2 cellular contexts compared by ENCODE assay signal in the genomic region with DNA sequence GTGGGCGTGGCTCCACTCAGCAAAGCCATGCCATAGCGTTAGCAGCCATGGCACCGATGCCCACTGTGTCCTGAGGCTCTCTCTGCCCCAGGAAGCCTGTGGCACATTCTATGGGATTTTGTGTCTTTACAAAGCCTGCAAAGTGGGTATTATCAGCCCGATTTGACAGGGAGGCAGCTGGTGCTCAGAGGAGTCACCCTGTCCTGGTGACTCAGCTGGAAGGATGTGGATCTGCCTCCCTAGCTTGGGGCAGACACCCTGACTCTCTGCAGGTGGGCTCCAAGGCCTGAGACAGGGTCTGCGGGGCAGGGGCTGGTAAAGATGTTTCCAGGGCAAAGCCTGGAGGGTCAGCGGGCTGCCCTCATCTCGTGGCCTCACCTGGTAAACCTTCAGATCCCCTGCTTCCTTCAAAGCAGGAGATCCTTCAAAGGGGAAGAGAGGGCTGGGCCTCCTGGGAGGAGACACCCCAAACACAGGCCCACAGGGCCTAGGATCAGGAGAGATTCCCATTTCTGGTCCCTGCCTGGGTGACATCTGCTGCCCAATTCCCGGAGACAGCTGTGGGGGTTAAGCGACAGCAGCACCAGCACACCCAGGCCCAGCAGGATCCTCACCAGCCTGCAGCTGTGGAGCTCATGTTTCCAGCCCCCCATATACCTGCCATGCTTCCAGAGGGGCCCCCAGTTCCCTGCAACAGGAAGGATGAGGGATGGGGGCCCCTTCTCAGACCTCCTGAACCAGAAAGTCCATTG.
TF ChIP-seq lines count a peak whose summit lies in the region.

No MANE protein-coding gene starts in this region.

TF ChIP-seq in IMR-90, 13 proteins besides CTCF, POLR2A, EP300 and RAD21:
- no peak for TF ChIP-seq SMC3 (IDR thresholded peaks at IDR 0.05; ENCODE audit: low read depth, low read length)
- 0 out of 2 replicates have a peak, but pooled peaks have one; percentile 15 for TF ChIP-seq FOS (IDR thresholded peaks at IDR 0.05; ENCODE audit: low read depth, low read length)
- TF ChIP-seq, protein P1, sequence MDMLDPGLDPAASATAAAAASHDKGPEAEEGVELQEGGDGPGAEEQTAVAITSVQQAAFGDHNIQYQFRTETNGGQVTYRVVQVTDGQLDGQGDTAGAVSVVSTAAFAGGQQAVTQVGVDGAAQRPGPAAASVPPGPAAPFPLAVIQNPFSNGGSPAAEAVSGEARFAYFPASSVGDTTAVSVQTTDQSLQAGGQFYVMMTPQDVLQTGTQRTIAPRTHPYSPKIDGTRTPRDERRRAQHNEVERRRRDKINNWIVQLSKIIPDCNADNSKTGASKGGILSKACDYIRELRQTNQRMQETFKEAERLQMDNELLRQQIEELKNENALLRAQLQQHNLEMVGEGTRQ (IDR thresholded peaks at IDR 0.05; ENCODE audit: low read depth, low read length), result no peak

TF ChIP-seq in K562, 482 proteins besides CTCF, POLR2A, EP300 and RAD21:
- TF ChIP-seq ZNF696 (CRISPR knock-in tag; conservative IDR thresholded peaks at IDR 0.05), result no peak
- peak; percentile 20; the same call in 1 of the 2 replicates for TF ChIP-seq C11orf30 (IDR thresholded peaks at IDR 0.05; ENCODE audit: low read depth)
- peak; percentile 28 for TF ChIP-seq ZFX (CRISPR knock-in tag; IDR thresholded peaks at IDR 0.05)
- TF ChIP-seq PHF21A (IDR thresholded peaks at IDR 0.05; ENCODE audit: borderline replicate concordance, low read depth), result peak; percentile 57; the same call in 1 of the 2 replicates
- TF ChIP-seq NFE2 (IDR thresholded peaks at IDR 0.05; ENCODE audit: low read depth), result peak; percentile 62
- TF ChIP-seq RCOR1 (IDR thresholded peaks at IDR 0.05; ENCODE audit: borderline replicate concordance in 1 of 2, low read depth in 2 of 2, low read length in 2 of 2), result 0 out of 4 replicates have a peak, but pooled peaks of 1 of the 2 experiments have one; percentile 22
- peak; percentile 27; the same call in 1 of the 2 replicates for TF ChIP-seq JUND (IDR thresholded peaks at IDR 0.05; ENCODE audit: borderline replicate concordance, low read depth, low read length)
- no peak for TF ChIP-seq JUND (tag; IDR thresholded peaks at IDR 0.05; ENCODE audit: borderline replicate concordance, low read depth, low read length)
- TF ChIP-seq HDAC1 (IDR thresholded peaks at IDR 0.05), result 0 out of 4 replicates have a peak, but pooled peaks of 1 of the 2 experiments have one; percentile 24
- TF ChIP-seq CBFA2T3 (IDR thresholded peaks at IDR 0.05), result peak; percentile 28; the same call in 1 of the 2 replicates
- TF ChIP-seq SAP30 (IDR thresholded peaks at IDR 0.05; ENCODE audit: borderline replicate concordance, insufficient read depth, low read depth, low read length, poor library complexity, severe bottlenecking), result no peak
- 0 out of 2 replicates have a peak, but pooled peaks have one; percentile 37 for TF ChIP-seq FOSL1 (tag; conservative IDR thresholded peaks at IDR 0.05)
- TF ChIP-seq SIN3B (IDR thresholded peaks at IDR 0.05; ENCODE audit: low read depth), result no peak
- no peak for TF ChIP-seq MCM2 (IDR thresholded peaks at IDR 0.05; ENCODE audit: low read depth)
- TF ChIP-seq DPF2 (IDR thresholded peaks at IDR 0.05), result peak; percentile 28; the same call in 1 of the 2 replicates
- 0 out of 2 replicates have a peak, but pooled peaks have one; percentile 21 for TF ChIP-seq ZNF316 (IDR thresholded peaks at IDR 0.05)
- TF ChIP-seq, protein P2, sequence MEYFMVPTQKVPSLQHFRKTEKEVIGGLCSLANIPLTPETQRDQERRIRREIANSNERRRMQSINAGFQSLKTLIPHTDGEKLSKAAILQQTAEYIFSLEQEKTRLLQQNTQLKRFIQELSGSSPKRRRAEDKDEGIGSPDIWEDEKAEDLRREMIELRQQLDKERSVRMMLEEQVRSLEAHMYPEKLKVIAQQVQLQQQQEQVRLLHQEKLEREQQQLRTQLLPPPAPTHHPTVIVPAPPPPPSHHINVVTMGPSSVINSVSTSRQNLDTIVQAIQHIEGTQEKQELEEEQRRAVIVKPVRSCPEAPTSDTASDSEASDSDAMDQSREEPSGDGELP (CRISPR knock-in tag; IDR thresholded peaks at IDR 0.05; ENCODE audit: borderline replicate concordance), result peak; percentile 27; the same call in 1 of the 2 replicates
- TF ChIP-seq, protein P3, sequence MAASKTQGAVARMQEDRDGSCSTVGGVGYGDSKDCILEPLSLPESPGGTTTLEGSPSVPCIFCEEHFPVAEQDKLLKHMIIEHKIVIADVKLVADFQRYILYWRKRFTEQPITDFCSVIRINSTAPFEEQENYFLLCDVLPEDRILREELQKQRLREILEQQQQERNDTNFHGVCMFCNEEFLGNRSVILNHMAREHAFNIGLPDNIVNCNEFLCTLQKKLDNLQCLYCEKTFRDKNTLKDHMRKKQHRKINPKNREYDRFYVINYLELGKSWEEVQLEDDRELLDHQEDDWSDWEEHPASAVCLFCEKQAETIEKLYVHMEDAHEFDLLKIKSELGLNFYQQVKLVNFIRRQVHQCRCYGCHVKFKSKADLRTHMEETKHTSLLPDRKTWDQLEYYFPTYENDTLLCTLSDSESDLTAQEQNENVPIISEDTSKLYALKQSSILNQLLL (CRISPR knock-in tag; IDR thresholded peaks at IDR 0.05; ENCODE audit: borderline replicate concordance), result no peak
- TF ChIP-seq POLR2H (tag; IDR thresholded peaks at IDR 0.05; ENCODE audit: low read depth), result no peak
